ENCODE assay signal across 8 cellular contexts in genomic region chr14:61188936-61189808, GRCh38.
DNase-seq lines count a peak whose midpoint lies in the region; ATAC-seq and TF ChIP-seq lines count a peak whose summit lies in the region.

No MANE protein-coding gene starts in this region.

- no peak for TF ChIP-seq EP300 in transverse colon (IDR thresholded peaks at IDR 0.05; ENCODE audit: low read depth)

- H3K27ac ChIP-seq in esophagus squamous epithelium: peak overlapping the region in 3 of 4 donors; percentile 9 to 53 (median 42)
- H3K27ac ChIP-seq in transverse colon: peak overlapping the region in 3 of 4 donors; percentile 43 to 48 (median 45)
- H3K27ac ChIP-seq in SJCRH30: no peak overlapping the region

- TF ChIP-seq POLR2A in esophagus squamous epithelium (IDR thresholded peaks at IDR 0.05) (no peak), transverse colon (IDR thresholded peaks at IDR 0.05) (no peak)

- DNase-seq in GM06990 (ENCODE audit: extremely low read depth, insufficient read length) (peak; percentile 31), esophagus squamous epithelium (lab: John Stamatoyannopoulos, UW) (no peak), myocyte (ENCODE audit: low read depth) (peak; percentile 87), transverse colon (peak; percentile 23), DMS153 (lab: John Stamatoyannopoulos, UW) (no peak), SJCRH30 (no peak)
- peak; percentile 8 for DNase-seq in activated CD4-positive, alpha-beta T cell treated with anti-CD3 and anti-CD28 coated beads, Interleukin-2, amount 50 U/mL, for 1 hour

- H3K36me3 ChIP-seq in GM06990 (ENCODE audit: control insufficient read depth, insufficient read depth, low read length) (no peaks in the 10 kb centered on the region), esophagus squamous epithelium (no peaks in the 10 kb centered on the region), transverse colon (no peaks in the 10 kb centered on the region), SJCRH30 (no peaks in the 10 kb centered on the region)

- 10 to 13% methylated on average over 26 to 30 of the region's 30 CpGs for WGBS in esophagus squamous epithelium, 2 donors
- 0 to 7% methylated on average over 4 to 30 of the region's 30 CpGs for WGBS in transverse colon (ENCODE audit: low coverage in 1 of 2), 2 donors

- in situ Hi-C loops in transverse colon (cut with MboI; ENCODE audit: low pct_ligation_motif_present in 1 of 4, low pct_unique_long_range_greater_than_20kb in 1 of 4, low sequenced_read_pairs in 3 of 4): no loop called here

- ATAC-seq in HG02885 (IDR thresholded peaks at IDR 0.05; ENCODE audit: poor library complexity, unreplicated experiment): peak; percentile 79

- H3K4me3 ChIP-seq in GM06990 (replicated peaks; ENCODE audit: low read depth, low read length) (peak overlapping the region; percentile 46), esophagus squamous epithelium (peak overlapping the region; percentile 12 to 63 (median 30)), transverse colon (peak overlapping the region in 3 of 4 donors; percentile 3 to 42 (median 10)), SJCRH30 (no peak overlapping the region)

- H3K27me3 ChIP-seq in GM06990 (replicated peaks; ENCODE audit: control insufficient read depth, insufficient read depth, low read length): no peaks in the 10 kb centered on the region; the same call in 1 of the 2 replicates
- peaks cover 0 to 27% (median 0%) of the 10 kb centered on the region in 4 donors for H3K27me3 ChIP-seq in esophagus squamous epithelium
- H3K27me3 ChIP-seq in transverse colon: peaks cover 16% of the 10 kb centered on the region
- H3K27me3 ChIP-seq in SJCRH30: no peaks in the 10 kb centered on the region

- H3K4me1 ChIP-seq in esophagus squamous epithelium (peaks cover 0 to 14% (median 6%) of the 10 kb centered on the region in 3 donors), transverse colon (no peaks in the 10 kb centered on the region), SJCRH30 (peaks cover 61% of the 10 kb centered on the region)

- TF ChIP-seq CTCF in GM06990 (IDR thresholded peaks at IDR 0.05; ENCODE audit: insufficient read depth, low read length, poor library complexity, severe bottlenecking) (peak; percentile 75), esophagus squamous epithelium (IDR thresholded peaks at IDR 0.05) (peak in 3 of 6 experiments; percentile 30 to 49 (median 45)), transverse colon (IDR thresholded peaks at IDR 0.05) (peak in 3 of 5 experiments; percentile 16 to 34 (median 24))

- intact Hi-C loops in esophagus squamous epithelium (cut with DNase I): no loop called here
- intact Hi-C loops in transverse colon (cut with DNase I; ENCODE audit: low total_unique reads): loop anchor here (1.0 kb wide), 1 partner anchor 25 kb away; no protein-coding TSS in a partner anchor

- H3K9me3 ChIP-seq in esophagus squamous epithelium: no peaks in the 10 kb centered on the region
- H3K9me3 ChIP-seq in transverse colon: no peaks in the 10 kb centered on the region
- H3K9me3 ChIP-seq in SJCRH30 (replicated peaks): no peaks in the 10 kb centered on the region; the same call in none of the 2 replicates

Comparison
In these comparisons a context has a peak if more than half of its experiments do, and no peak if none do; other contexts are left out.
1. DNase-seq: peak in GM06990 (single experiment), activated CD4-positive, alpha-beta T cell treated with anti-CD3 and anti-CD28 coated beads, Interleukin-2, amount 50 U/mL, for 1 hour (single experiment), myocyte (single experiment) and transverse colon (single experiment); none in esophagus squamous epithelium (single experiment), DMS153 (single experiment) and SJCRH30 (0 of 2).